In the genomic region with DNA sequence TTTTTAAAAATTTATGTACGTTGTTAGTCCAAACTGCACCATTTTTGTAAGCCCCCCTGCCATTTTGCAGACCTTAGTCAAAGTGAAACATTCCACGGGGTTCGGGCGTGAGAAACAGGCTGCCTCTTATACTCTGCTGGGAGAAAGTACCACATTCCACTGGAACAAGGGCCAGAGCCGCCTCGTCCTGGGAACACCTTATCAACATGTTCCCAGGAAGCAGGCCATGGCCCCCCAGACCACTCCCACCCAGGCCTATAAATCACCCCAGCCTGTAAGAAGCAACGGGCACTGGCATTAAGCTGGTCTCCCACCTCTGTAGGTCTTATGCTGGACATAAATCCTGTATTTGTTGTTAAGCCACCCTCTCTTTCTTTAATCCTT, we compare ENCODE assay signal across 8 cellular contexts. TPM values are rescaled to one million over a fixed set of nuclear protein-coding genes. Genes with fewer than 3 reads are reported as not detected.
DNase-seq lines count a peak whose midpoint lies in the region; ATAC-seq lines count a peak whose summit lies in the region.

No MANE protein-coding gene starts in this region.

- H3K4me1 Mint-ChIP-seq in activated naive CD4-positive, alpha-beta T cell treated with anti-CD3 and anti-CD28 coated beads, Interleukin-2, amount 50 U/mL, for 24 hours = peaks cover 31% of the 10 kb centered on the region

- DNase-seq in Right ventricle myocardium inferior (ENCODE audit: missing footprints) (peak; percentile 48), cardiac septum (ENCODE audit: low spot score) (no peak), ureter (ENCODE audit: low spot score) (no peak), iPS-NIHi7 (ENCODE audit: extremely low spot score) (no peak)
- peak; percentile 9 for DNase-seq in stimulated activated naive CD8-positive, alpha-beta T cell treated with anti-CD3 and anti-CD28 coated beads, Interleukin-15, Interleukin-2, amounts not matched to agents 100 U/mL and 50 U/mL, for 24 hours

- H3K36me3 ChIP-seq in iPS-20b (ENCODE audit: insufficient read depth, low read depth, low read length) = peaks cover 28% of the 10 kb centered on the region

- peaks cover 4% of the 10 kb centered on the region for H3K36me3 Mint-ChIP-seq in activated naive CD4-positive, alpha-beta T cell treated with anti-CD3 and anti-CD28 coated beads, Interleukin-2, amount 50 U/mL, for 24 hours

- H3K4me3 Mint-ChIP-seq in activated naive CD4-positive, alpha-beta T cell treated with anti-CD3 and anti-CD28 coated beads, Interleukin-2, amount 50 U/mL, for 24 hours = peak overlapping the region; percentile 99

- peak overlapping the region; percentile 98 for H3K4me3 ChIP-seq in iPS-20b (ENCODE audit: low read length)

- no peak overlapping the region for H3K27ac ChIP-seq in iPS-20b (ENCODE audit: low read length)

- H3K27me3 ChIP-seq in iPS-20b (ENCODE audit: insufficient read depth, low read length) = peaks cover 42% of the 10 kb centered on the region

- intact Hi-C loops in Right ventricle myocardium inferior (cut with DNase I) (loop anchor here (10.0 kb wide), 1 partner anchor 443 kb away; no protein-coding TSS in a partner anchor), cardiac septum (cut with DNase I) (loop anchor here (5.0 kb wide), 1 partner anchor 874 kb away; the partner anchor contains the start of gene LRRC40)

- peak overlapping the region; percentile 17; the same call in 1 of the 2 replicates for H3K9ac ChIP-seq in iPS-20b (ENCODE audit: low read depth, low read length)

- peaks cover 8% of the 10 kb centered on the region for H3K4me1 ChIP-seq in iPS-20b (ENCODE audit: insufficient read depth, low read length)

- peaks cover 6% of the 10 kb centered on the region for H3K9me3 Mint-ChIP-seq in activated naive CD4-positive, alpha-beta T cell treated with anti-CD3 and anti-CD28 coated beads, Interleukin-2, amount 50 U/mL, for 24 hours

- H3K27ac Mint-ChIP-seq in activated naive CD4-positive, alpha-beta T cell treated with anti-CD3 and anti-CD28 coated beads, Interleukin-2, amount 50 U/mL, for 24 hours = peak overlapping the region; percentile 87

- no peak for ATAC-seq in Right ventricle myocardium inferior
- no peak for ATAC-seq in stimulated activated naive CD8-positive, alpha-beta T cell treated with anti-CD3 and anti-CD28 coated beads, Interleukin-15, Interleukin-2, amounts not matched to agents 100 U/mL and 50 U/mL, for 24 hours
- ATAC-seq in HG03280 (IDR thresholded peaks at IDR 0.05; ENCODE audit: unreplicated experiment) = no peak

- H3K27me3 Mint-ChIP-seq in activated naive CD4-positive, alpha-beta T cell treated with anti-CD3 and anti-CD28 coated beads, Interleukin-2, amount 50 U/mL, for 24 hours = peaks cover 8% of the 10 kb centered on the region

- no peaks in the 10 kb centered on the region for H3K9me3 ChIP-seq in iPS-20b (ENCODE audit: insufficient read depth, low read depth, low read length)

RNA-seq across cellular contexts. Expression of gene ZRANB2, which starts 0.9 kb away (rescaled TPM):
- total RNA-seq in Right ventricle myocardium inferior (46.5 TPM), cardiac septum (51.2 TPM), ureter (105 TPM)

RNA-seq across cellular contexts. Expression of gene PTGER3, which starts 34.1 kb away (rescaled TPM):
- total RNA-seq in Right ventricle myocardium inferior (4.9 TPM), cardiac septum (1.1 TPM), ureter (6.0 TPM)

Comparison
In these comparisons a context has a peak if more than half of its experiments do, and no peak if none do; other contexts are left out.
1. DNase-seq: peak in Right ventricle myocardium inferior (single experiment) and stimulated activated naive CD8-positive, alpha-beta T cell treated with anti-CD3 and anti-CD28 coated beads, Interleukin-15, Interleukin-2, amounts not matched to agents 100 U/mL and 50 U/mL, for 24 hours (single experiment); none in cardiac septum (single experiment), ureter (single experiment) and iPS-NIHi7 (single experiment).